ENCODE assay signal across 8 cellular contexts in genomic region chr7:50349963-50350944, GRCh38.
DNase-seq lines count a peak whose midpoint lies in the region; ATAC-seq and TF ChIP-seq lines count a peak whose summit lies in the region.

No MANE protein-coding gene starts in this region.

- peak; percentile 78 for ATAC-seq in GM19455 (IDR thresholded peaks at IDR 0.05; ENCODE audit: unreplicated experiment)
- peak; percentile 62 for ATAC-seq in HG03457 (IDR thresholded peaks at IDR 0.05; ENCODE audit: unreplicated experiment)

- no peak for TF ChIP-seq CTCF in foreskin fibroblast (IDR thresholded peaks at IDR 0.05; ENCODE audit: low read depth, low read length)

- no peak overlapping the region for H3K4me3 ChIP-seq in foreskin fibroblast (ENCODE audit: low read depth in 1 of 2, low read length in 2 of 2)

- peak; percentile 82 to 89 for DNase-seq in activated T-cell treated with anti-CD3 and anti-CD28 coated beads, Interleukin-2, amount 50 U/mL, for 48 hours
- DNase-seq in stimulated activated CD4-positive, alpha-beta T cell treated with anti-CD3 and anti-CD28 coated beads, Interleukin-4, amount 100 ng/mL, for 1 hour = peak; percentile 79
- no peak for DNase-seq in UCSD-AML1 (lab: John Stamatoyannopoulos, UW; ENCODE audit: unreplicated experiment)
- no peak for DNase-seq in foreskin fibroblast
- DNase-seq in inferior parietal cortex (ENCODE audit: extremely low spot score) = no peak
- no peak for DNase-seq in NCI-H146 treated with DMSO at 0.1 percent for 48 hours (lab: John Stamatoyannopoulos, UW; ENCODE audit: unreplicated experiment)

Comparison
In these comparisons a context has a peak if more than half of its experiments do, and no peak if none do; other contexts are left out.
1. DNase-seq: peak in activated T-cell treated with anti-CD3 and anti-CD28 coated beads, Interleukin-2, amount 50 U/mL, for 48 hours (2 of 2) and stimulated activated CD4-positive, alpha-beta T cell treated with anti-CD3 and anti-CD28 coated beads, Interleukin-4, amount 100 ng/mL, for 1 hour (single experiment); none in UCSD-AML1 (single experiment), foreskin fibroblast (0 of 2), inferior parietal cortex (single experiment) and NCI-H146 treated with DMSO at 0.1 percent for 48 hours (single experiment).